In genomic region chr1:194959795-194960194, GRCh38 we compare ENCODE assay signal across 28 cellular contexts.
"Had no signal": no experiment of that assay in that cellular context is flagged by ENCODE, and none has a peak within 500 bp of the region (broad histone marks: within the 10 kb centered on the region; RNA-seq: fewer than 3 reads in every experiment).

No MANE protein-coding gene starts in this region.

- H3K36me3 ChIP-seq: gastroesophageal sphincter, heart right ventricle, left lung, neural progenitor cell, ovary, sigmoid colon, tibial artery, upper lobe of left lung had no signal

- H3K4me3 ChIP-seq: dorsolateral prefrontal cortex, gastroesophageal sphincter, heart right ventricle, left lung, mucosa of descending colon, neural progenitor cell, ovary, psoas muscle, sigmoid colon, testis, tibial artery, upper lobe of left lung had no signal

- H3K4me1 Mint-ChIP-seq: mesothelial cell of epicardium; naive thymus-derived CD4-positive, alpha-beta T cell; nephron; neural progenitor cell; stimulated activated memory B cell treated with anti-CD40 and anti-IgM and Interleukin-4, amounts not matched to agents 10 μg/mL and 1 μg/mL and 100 μg/mL, for 72 hours had no signal

- DNase-seq: dorsolateral prefrontal cortex; effector CD4-positive, alpha-beta T cell; foreskin fibroblast; heart right ventricle; hippocampal formation; left cardiac atrium; left lung; mesenchymal stem cell; mucosa of descending colon; naive thymus-derived CD4-positive, alpha-beta T cell; ovary; posterior cingulate gyrus; psoas muscle; right cardiac atrium; sigmoid colon; stimulated activated CD4-positive, alpha-beta T cell treated with anti-CD3 and anti-CD28 coated beads, Interleukin-2, amount 100 ng/mL, for 24 hours; stimulated activated CD4-positive, alpha-beta T cell treated with anti-CD3 and anti-CD28 coated beads, Interleukin-4, amount 100 ng/mL, for 4 hours; stimulated activated naive CD8-positive, alpha-beta T cell treated with anti-CD3 and anti-CD28 coated beads, Interleukin-15, Interleukin-2, amounts not matched to agents 100 U/mL and 50 U/mL, for 24 hours; substantia nigra; testis; tibial artery; upper lobe of left lung had no signal

- H3K27ac ChIP-seq: dorsolateral prefrontal cortex, gastroesophageal sphincter, heart right ventricle, left lung, neural progenitor cell, ovary, psoas muscle, sigmoid colon, testis, tibial artery, upper lobe of left lung had no signal

- H3K9me3 Mint-ChIP-seq: naive thymus-derived CD4-positive, alpha-beta T cell; nephron; neural progenitor cell; stimulated activated memory B cell treated with anti-CD40 and anti-IgM and Interleukin-4, amounts not matched to agents 10 μg/mL and 1 μg/mL and 100 μg/mL, for 72 hours had no signal

- H3K4me2 ChIP-seq: neural progenitor cell had no signal

- H3K9me3 ChIP-seq: left lung, mucosa of descending colon, ovary, psoas muscle, sigmoid colon, testis, tibial artery, upper lobe of left lung had no signal

- H3K27ac Mint-ChIP-seq: mesothelial cell of epicardium; naive thymus-derived CD4-positive, alpha-beta T cell; nephron; neural progenitor cell; stimulated activated memory B cell treated with anti-CD40 and anti-IgM and Interleukin-4, amounts not matched to agents 10 μg/mL and 1 μg/mL and 100 μg/mL, for 72 hours had no signal

- H3K27me3 ChIP-seq: dorsolateral prefrontal cortex, gastroesophageal sphincter, heart right ventricle, left lung, neural progenitor cell, ovary, sigmoid colon, testis, tibial artery, upper lobe of left lung had no signal

- H2AFZ ChIP-seq: neural progenitor cell had no signal

- FAIRE-seq: urothelium cell line had no signal

- H3K36me3 Mint-ChIP-seq: mesothelial cell of epicardium; naive thymus-derived CD4-positive, alpha-beta T cell; neural progenitor cell; stimulated activated memory B cell treated with anti-CD40 and anti-IgM and Interleukin-4, amounts not matched to agents 10 μg/mL and 1 μg/mL and 100 μg/mL, for 72 hours had no signal

- H3K4me3 Mint-ChIP-seq: mesothelial cell of epicardium; naive thymus-derived CD4-positive, alpha-beta T cell; nephron; neural progenitor cell; stimulated activated memory B cell treated with anti-CD40 and anti-IgM and Interleukin-4, amounts not matched to agents 10 μg/mL and 1 μg/mL and 100 μg/mL, for 72 hours had no signal

- H3K9ac ChIP-seq: neural progenitor cell had no signal

- H3K27me3 Mint-ChIP-seq: naive thymus-derived CD4-positive, alpha-beta T cell; stimulated activated memory B cell treated with anti-CD40 and anti-IgM and Interleukin-4, amounts not matched to agents 10 μg/mL and 1 μg/mL and 100 μg/mL, for 72 hours had no signal

- H3K4me1 ChIP-seq: gastroesophageal sphincter, heart right ventricle, left lung, neural progenitor cell, psoas muscle, sigmoid colon, testis, tibial artery, upper lobe of left lung had no signal
